12 cellular contexts compared by ENCODE assay signal in genomic region chr7:137967143-137968018, GRCh38. TPM values are rescaled to one million over a fixed set of nuclear protein-coding genes. Genes with fewer than 3 reads are reported as not detected.
DNase-seq lines count a peak whose midpoint lies in the region; ATAC-seq lines count a peak whose summit lies in the region.
"Had no signal": no experiment of that assay in that cellular context is flagged by ENCODE, and none has a peak within 500 bp of the region (broad histone marks: within the 10 kb centered on the region; RNA-seq: fewer than 3 reads in every experiment).

No MANE protein-coding gene starts in this region.

- no peaks in the 10 kb centered on the region for H3K9me3 ChIP-seq in CD4-positive, alpha-beta memory T cell (ENCODE audit: control insufficient read depth in 1 of 2, low read length in 2 of 2)
- H3K9me3 ChIP-seq in naive thymus-derived CD4-positive, alpha-beta T cell (ENCODE audit: control insufficient read depth in 2 of 3, low read length in 3 of 3): no peaks in the 10 kb centered on the region
- H3K9me3 ChIP-seq: psoas muscle had no signal

- H3K36me3 ChIP-seq in CD4-positive, alpha-beta memory T cell (ENCODE audit: insufficient read depth, low read length): no peaks in the 10 kb centered on the region
- H3K36me3 ChIP-seq in naive thymus-derived CD4-positive, alpha-beta T cell (ENCODE audit: control insufficient read depth in 2 of 3, insufficient read depth in 3 of 3, low read length in 3 of 3): no peaks in the 10 kb centered on the region

- peaks cover 24% of the 10 kb centered on the region for H3K4me1 ChIP-seq in CD4-positive, alpha-beta memory T cell (ENCODE audit: insufficient read depth, low read length)
- peaks cover 0 to 16% of the 10 kb centered on the region in 2 donors for H3K4me1 ChIP-seq in naive thymus-derived CD4-positive, alpha-beta T cell (ENCODE audit: control insufficient read depth in 2 of 2, insufficient read depth in 2 of 2, low read length in 2 of 2)

- H3K36me3 Mint-ChIP-seq in CD4-positive, alpha-beta memory T cell: peaks cover 2 to 16% of the 10 kb centered on the region in 2 donors
- H3K36me3 Mint-ChIP-seq in central memory CD8-positive, alpha-beta T cell (ENCODE audit: insufficient read depth): peaks cover 5% of the 10 kb centered on the region
- H3K36me3 Mint-ChIP-seq in naive thymus-derived CD4-positive, alpha-beta T cell: peaks cover 7 to 16% (median 10%) of the 10 kb centered on the region in 5 donors

- H3K27me3 Mint-ChIP-seq in CD4-positive, alpha-beta memory T cell: no peaks in the 10 kb centered on the region
- H3K27me3 Mint-ChIP-seq in central memory CD8-positive, alpha-beta T cell: no peaks in the 10 kb centered on the region
- H3K27me3 Mint-ChIP-seq in naive thymus-derived CD4-positive, alpha-beta T cell: no peaks in the 10 kb centered on the region
- H3K27me3 Mint-ChIP-seq: activated naive CD8-positive, alpha-beta T cell treated with anti-CD3 and anti-CD28 coated beads, Interleukin-2, amount 10 ng/mL, durations not matched to agents 7 days and 5 days had no signal

- H3K4me3 ChIP-seq in CD4-positive, alpha-beta memory T cell (ENCODE audit: low read length in 2 of 2): no peak overlapping the region
- no peak overlapping the region for H3K4me3 ChIP-seq in naive thymus-derived CD4-positive, alpha-beta T cell (ENCODE audit: low read length)
- H3K4me3 ChIP-seq: psoas muscle had no signal

- no peak for DNase-seq in CD4-positive, alpha-beta memory T cell
- DNase-seq in M059J (ENCODE audit: low read depth) (peak; percentile 94), NCI-H526 treated with DMSO at 0.1 percent for 48 hours (lab: John Stamatoyannopoulos, UW) (no peak), hippocampal formation (lab: John Stamatoyannopoulos, UW) (no peak), NCI-H345 treated with DMSO at 0.1 percent for 48 hours (lab: John Stamatoyannopoulos, UW; ENCODE audit: unreplicated experiment) (no peak)
- DNase-seq in central memory CD8-positive, alpha-beta T cell (ENCODE audit: low spot score in 2 of 2): no peak
- DNase-seq in naive thymus-derived CD4-positive, alpha-beta T cell: no peak
- DNase-seq: activated naive CD8-positive, alpha-beta T cell treated with anti-CD3 and anti-CD28 coated beads, Interleukin-2, amount 10 ng/mL, durations not matched to agents 7 days and 5 days; head of caudate nucleus; NCI-H2029; psoas muscle had no signal

- H3K27ac ChIP-seq in CD4-positive, alpha-beta memory T cell (ENCODE audit: low read depth, low read length): no peak overlapping the region
- H3K27ac ChIP-seq in naive thymus-derived CD4-positive, alpha-beta T cell (ENCODE audit: low read depth, low read length): no peak overlapping the region
- H3K27ac ChIP-seq: psoas muscle had no signal

- intact Hi-C loops in CD4-positive, alpha-beta memory T cell (cut with micrococcal nuclease): no loop called here
- intact Hi-C loops in naive thymus-derived CD4-positive, alpha-beta T cell (cut with micrococcal nuclease): no loop called here

- POLR2A ChIA-PET in CD4-positive, alpha-beta memory T cell (lab: Charles Lee; ENCODE audit: partially characterized antibody): interaction anchor here (1.3 kb wide), 1 partner anchor 35 kb away, joined by 3 read pairs; the partner anchor contains the start of gene CREB3L2
- POLR2A ChIA-PET in naive thymus-derived CD4-positive, alpha-beta T cell (lab: Charles Lee): no interaction called here

- H3K4me3 Mint-ChIP-seq in CD4-positive, alpha-beta memory T cell: peak overlapping the region in 1 of 8 donors; percentile 50
- no peak overlapping the region for H3K4me3 Mint-ChIP-seq in central memory CD8-positive, alpha-beta T cell
- peak overlapping the region in 2 of 10 donors; percentile 5 to 49 for H3K4me3 Mint-ChIP-seq in naive thymus-derived CD4-positive, alpha-beta T cell
- H3K4me3 Mint-ChIP-seq: activated naive CD8-positive, alpha-beta T cell treated with anti-CD3 and anti-CD28 coated beads, Interleukin-2, amount 10 ng/mL, durations not matched to agents 7 days and 5 days had no signal

- no peak for ATAC-seq in central memory CD8-positive, alpha-beta T cell (replicated peaks; ENCODE audit: extremely low read depth, poor library complexity, severe bottlenecking)
- ATAC-seq in naive thymus-derived CD4-positive, alpha-beta T cell: no peak
- ATAC-seq in GM18861 (IDR thresholded peaks at IDR 0.05; ENCODE audit: unreplicated experiment): no peak
- ATAC-seq: psoas muscle had no signal

- H3K4me1 Mint-ChIP-seq in CD4-positive, alpha-beta memory T cell: peaks cover 15 to 38% (median 27%) of the 10 kb centered on the region in 4 donors
- H3K4me1 Mint-ChIP-seq in central memory CD8-positive, alpha-beta T cell: peaks cover 32% of the 10 kb centered on the region
- H3K4me1 Mint-ChIP-seq in naive thymus-derived CD4-positive, alpha-beta T cell: peaks cover 15 to 37% (median 30%) of the 10 kb centered on the region in 7 donors

- CTCF ChIA-PET in CD4-positive, alpha-beta memory T cell (lab: Charles Lee; ENCODE audit: partially characterized antibody): interaction anchor here (1.2 to 2.5 kb wide), 3 partner anchors 36 to 64 kb away, joined by 4 to 10 read pairs (median 6); no protein-coding TSS in a partner anchor
- CTCF ChIA-PET in naive thymus-derived CD4-positive, alpha-beta T cell (lab: Charles Lee): interaction anchor here (0.6 to 0.7 kb wide), 2 partner anchors 771 to 830 kb away, joined by 3 read pairs; partner anchors contain the start of gene TMEM213

- H3K27me3 ChIP-seq in CD4-positive, alpha-beta memory T cell (ENCODE audit: insufficient read depth, low read length): no peaks in the 10 kb centered on the region
- H3K27me3 ChIP-seq in naive thymus-derived CD4-positive, alpha-beta T cell (ENCODE audit: control insufficient read depth in 2 of 2, insufficient read depth in 2 of 2, low read length in 2 of 2): no peaks in the 10 kb centered on the region

- peaks cover 0 to 3% (median 0%) of the 10 kb centered on the region in 8 donors for H3K9me3 Mint-ChIP-seq in CD4-positive, alpha-beta memory T cell
- H3K9me3 Mint-ChIP-seq in central memory CD8-positive, alpha-beta T cell: no peaks in the 10 kb centered on the region
- peaks cover 0 to 7% (median 0%) of the 10 kb centered on the region in 11 donors for H3K9me3 Mint-ChIP-seq in naive thymus-derived CD4-positive, alpha-beta T cell
- H3K9me3 Mint-ChIP-seq: activated naive CD8-positive, alpha-beta T cell treated with anti-CD3 and anti-CD28 coated beads, Interleukin-2, amount 10 ng/mL, durations not matched to agents 7 days and 5 days had no signal

- H3K27ac Mint-ChIP-seq in CD4-positive, alpha-beta memory T cell: peak overlapping the region in 6 of 7 donors; percentile 10 to 91 (median 40)
- H3K27ac Mint-ChIP-seq in central memory CD8-positive, alpha-beta T cell (ENCODE audit: low read depth): peak overlapping the region; percentile 49
- H3K27ac Mint-ChIP-seq in naive thymus-derived CD4-positive, alpha-beta T cell: peak overlapping the region in 5 of 9 donors; percentile 20 to 92 (median 35)
- H3K27ac Mint-ChIP-seq: activated naive CD8-positive, alpha-beta T cell treated with anti-CD3 and anti-CD28 coated beads, Interleukin-2, amount 10 ng/mL, durations not matched to agents 7 days and 5 days had no signal

RNA-seq across cellular contexts. Expression of gene CREB3L2, which starts 34.5 kb away (rescaled TPM):
- 10 to 100 TPM; 39.3 to 41.3 TPM for total RNA-seq in CD4-positive, alpha-beta memory T cell
- polyA plus RNA-seq in CD4-positive, alpha-beta memory T cell: 10 to 100 TPM in 1 of 2 donors, 1 to 10 TPM in 1; 6.8 to 17.4 TPM
- 16.5 and 31.9 TPM in 2 replicates for total RNA-seq in M059J (2014; rRNA removed; shearing (Covaris generic))
- 10 to 100 TPM; 15.4 to 46.2 (median 19.6) TPM for total RNA-seq in naive thymus-derived CD4-positive, alpha-beta T cell
- polyA plus RNA-seq in naive thymus-derived CD4-positive, alpha-beta T cell: 1 to 10 TPM; 5.3 to 6.0 TPM
